Comparison of ENCODE assay signal across 8 cellular contexts in genomic region chr17:59521465-59522126, GRCh38. TPM values are rescaled to one million over a fixed set of nuclear protein-coding genes. Genes with fewer than 3 reads are reported as not detected.
DNase-seq lines count a peak whose midpoint lies in the region; ATAC-seq and TF ChIP-seq lines count a peak whose summit lies in the region.

No MANE protein-coding gene starts in this region.

- H3K4me3 ChIP-seq in osteoblast (ENCODE audit: insufficient read depth, low read length) (no peak overlapping the region), tibial nerve (no peak overlapping the region)

- no peak for ATAC-seq in GM21723 (IDR thresholded peaks at IDR 0.05; ENCODE audit: unreplicated experiment)

- TF ChIP-seq CTCF in RWPE1 (conservative IDR thresholded peaks at IDR 0.05; ENCODE audit: low read depth) (peak; percentile 96), osteoblast (IDR thresholded peaks at IDR 0.05; ENCODE audit: extremely low read depth, low read depth, low read length) (peak; percentile 93), tibial nerve (IDR thresholded peaks at IDR 0.05) (peak; percentile 70 to 92 (median 85))

- CTCF ChIA-PET in RWPE1 (lab: Yijun Ruan, JAX) = interaction anchor here (0.7 to 1.3 kb wide), 7 partner anchors 8 to 698 kb away, joined by 3 to 9 read pairs (median 4); no protein-coding TSS in a partner anchor

- POLR2A ChIA-PET in RWPE1 (lab: Yijun Ruan, JAX; ENCODE audit: low non-redundant PET) = no interaction called here

- H3K4me1 ChIP-seq in osteoblast (ENCODE audit: insufficient read depth, low read length) (peaks cover 3% of the 10 kb centered on the region), tibial nerve (peaks cover 0 to 8% (median 2%) of the 10 kb centered on the region in 4 donors)

- H3K9me3 ChIP-seq in osteoblast (ENCODE audit: low read depth, low read length) (no peaks in the 10 kb centered on the region), tibial nerve (no peaks in the 10 kb centered on the region)

- no peak for TF ChIP-seq EP300 in tibial nerve (IDR thresholded peaks at IDR 0.05)

- peak overlapping the region; percentile 40 for H3K4me2 ChIP-seq in osteoblast (ENCODE audit: insufficient read depth, low read length)

- TF ChIP-seq POLR2A in tibial nerve (IDR thresholded peaks at IDR 0.05) = no peak

- H3K27me3 ChIP-seq in osteoblast (ENCODE audit: insufficient read depth, low read length) (no peaks in the 10 kb centered on the region), tibial nerve (no peaks in the 10 kb centered on the region)

- H2AFZ ChIP-seq in osteoblast (ENCODE audit: low read length) = peak overlapping the region; percentile 64

- H3K27ac ChIP-seq in RWPE1 (no peak overlapping the region), osteoblast (ENCODE audit: low read depth, low read length) (no peak overlapping the region), tibial nerve (no peak overlapping the region)

- 50 to 54% methylated on average over 12 of the region's 12 CpGs for WGBS in tibial nerve, 2 donors

- DNase-seq in CMK (ENCODE audit: low read depth) = peak; percentile 26
- DNase-seq in HT-29 (ENCODE audit: low spot score) = peak; percentile 80
- DNase-seq in RWPE1 (ENCODE audit: low spot score) = peak; percentile 78
- peak; percentile 6 to 19 for DNase-seq in activated T-helper 1 cell treated with anti-CD3 and anti-CD28 coated beads, Interleukin-2, amount 50 U/mL, for 16 hours (ENCODE audit: low read depth in 1 of 2, low spot score in 1 of 2)
- peak; percentile 36 for DNase-seq in fibroblast of the conjunctiva (ENCODE audit: low read depth)
- DNase-seq in osteoblast (ENCODE audit: insufficient read length, low spot score, missing footprints) = peak; percentile 88
- peak in 1 of 2 donors; percentile 42 for DNase-seq in tibial nerve (ENCODE audit: low spot score in 2 of 2)

- no peaks in the 10 kb centered on the region for H3K79me2 ChIP-seq in osteoblast (ENCODE audit: insufficient read depth, low read length)

- no peaks in the 10 kb centered on the region for H4K20me1 ChIP-seq in osteoblast (ENCODE audit: insufficient read depth, low read length)

- H3K36me3 ChIP-seq in osteoblast (ENCODE audit: insufficient read depth, low read length) (no peaks in the 10 kb centered on the region), tibial nerve (no peaks in the 10 kb centered on the region)

RNA-seq across cellular contexts. Expression of gene DHX40, which starts 43.8 kb away (rescaled TPM):
- total RNA-seq in HT-29 (2014; rRNA removed; shearing (Covaris generic)) = 16.9 and 18.5 TPM in 2 replicates
- total RNA-seq in osteoblast (74.6 and 76.4 TPM in 2 replicates), tibial nerve (10 to 100 TPM; 31.2 to 38.5 (median 33.5) TPM)
